In the genomic region with DNA sequence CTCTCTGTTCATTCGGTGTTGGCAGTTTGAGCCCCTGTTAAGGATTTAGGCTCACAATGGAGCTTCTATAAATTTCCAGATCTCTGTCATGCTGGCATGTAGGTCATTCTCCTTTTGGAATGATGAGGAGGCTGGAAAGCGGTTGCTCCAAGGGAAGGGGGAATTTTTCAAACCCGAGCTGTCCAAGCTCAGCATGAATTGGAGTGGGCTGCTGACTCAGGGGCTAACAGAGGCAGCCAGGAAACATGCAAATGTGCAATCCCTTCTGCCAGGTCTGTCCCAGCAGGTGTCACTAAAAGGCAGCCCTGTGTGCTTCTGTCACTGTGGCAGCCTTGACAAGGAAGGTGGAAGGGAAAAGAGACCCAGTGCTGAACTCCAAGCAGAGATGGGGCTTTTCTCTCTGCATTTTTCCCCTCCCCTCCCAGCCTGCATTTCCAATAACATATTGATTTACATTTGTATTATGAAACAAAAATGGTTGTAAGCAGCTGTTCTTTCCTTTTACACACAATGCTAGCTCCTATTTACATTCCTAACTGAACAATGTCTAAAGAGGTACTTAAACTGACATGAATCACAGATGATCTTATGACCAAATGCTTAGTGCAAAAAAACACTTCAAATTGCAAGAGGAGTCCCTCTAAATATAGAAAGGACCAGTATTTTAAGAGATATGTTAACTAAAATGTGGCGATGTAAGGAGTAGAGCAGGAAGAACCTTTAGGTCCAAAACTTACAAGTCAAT, we compare ENCODE assay signal across 9 cellular contexts.
A peak's percentile ranks its signal among the peaks of the same experiment; 100 is the strongest.
DNase-seq lines count a peak whose midpoint lies in the region; ATAC-seq, FAIRE-seq and TF ChIP-seq lines count a peak whose summit lies in the region.
"Had no signal": no experiment of that assay in that cellular context is flagged by ENCODE, and none has a peak within 500 bp of the region (broad histone marks: within the 10 kb centered on the region; RNA-seq: fewer than 3 reads in every experiment).

No MANE protein-coding gene starts in this region.

- H3K9me3 ChIP-seq in HAP-1: no peaks in the 10 kb centered on the region

- H3K36me3 ChIP-seq in HAP-1 (replicated peaks): no peaks in the 10 kb centered on the region

- H3K4me1 ChIP-seq in HAP-1: peaks cover 16% of the 10 kb centered on the region

- FAIRE-seq in GM12891 (lab: Jason Lieb, UNC): no peak

- H3K27me3 ChIP-seq in HAP-1 (ENCODE audit: low read depth): no peaks in the 10 kb centered on the region

- no peak for ATAC-seq in HG03045 (IDR thresholded peaks at IDR 0.05; ENCODE audit: unreplicated experiment)

- TF ChIP-seq POLR2A in GM12891 (IDR thresholded peaks at IDR 0.05; ENCODE audit: low read depth, low read length): no peak

- no peak overlapping the region for H3K4me3 ChIP-seq in HAP-1

- peak; percentile 25 for DNase-seq in Ammon's horn (ENCODE audit: low spot score)
- peak; percentile 61 to 73 for DNase-seq in HAP-1 (ENCODE audit: low spot score in 2 of 2)
- peak; percentile 48 for DNase-seq in NOMO-1 treated with DMSO at 0.1 percent for 48 hours (lab: John Stamatoyannopoulos, UW; ENCODE audit: unreplicated experiment)
- peak; percentile 32 for DNase-seq in iPS-NIHi7 (ENCODE audit: extremely low spot score)
- DNase-seq in GM12891 (ENCODE audit: insufficient read length, low spot score): no peak
- no peak for DNase-seq in T-helper 9 cell
- no peak for DNase-seq in activated gamma-delta T cell (lab: John Stamatoyannopoulos, UW)
- DNase-seq: naive B cell had no signal

- in situ Hi-C loops in HAP-1 (cut with MboI; ENCODE audit: low sequenced_read_pairs): loop anchor here (25.0 kb wide), 1 partner anchor 915 kb away; a partner anchor contains a TSS

TF ChIP-seq in GM12891, 5 proteins besides CTCF, POLR2A, EP300 and RAD21:
- TF ChIP-seq TAF1 (IDR thresholded peaks at IDR 0.05; ENCODE audit: low read depth, low read length): no peak
- no peak for TF ChIP-seq POU2F2 (IDR thresholded peaks at IDR 0.05; ENCODE audit: low read depth, low read length)
- TF ChIP-seq POLR2AphosphoS5 (IDR thresholded peaks at IDR 0.05; ENCODE audit: low read depth, low read length): no peak
- TF ChIP-seq SPI1 (IDR thresholded peaks at IDR 0.05; ENCODE audit: low read depth, low read length): no peak

Comparison
In these comparisons a context has a peak if more than half of its experiments do, and no peak if none do; other contexts are left out.
1. DNase-seq: peak in Ammon's horn (single experiment), HAP-1 (2 of 2), NOMO-1 treated with DMSO at 0.1 percent for 48 hours (single experiment) and iPS-NIHi7 (single experiment); none in GM12891 (single experiment), T-helper 9 cell (single experiment) and activated gamma-delta T cell (single experiment).